Comparison of ENCODE assay signal across 21 cellular contexts in the genomic region with DNA sequence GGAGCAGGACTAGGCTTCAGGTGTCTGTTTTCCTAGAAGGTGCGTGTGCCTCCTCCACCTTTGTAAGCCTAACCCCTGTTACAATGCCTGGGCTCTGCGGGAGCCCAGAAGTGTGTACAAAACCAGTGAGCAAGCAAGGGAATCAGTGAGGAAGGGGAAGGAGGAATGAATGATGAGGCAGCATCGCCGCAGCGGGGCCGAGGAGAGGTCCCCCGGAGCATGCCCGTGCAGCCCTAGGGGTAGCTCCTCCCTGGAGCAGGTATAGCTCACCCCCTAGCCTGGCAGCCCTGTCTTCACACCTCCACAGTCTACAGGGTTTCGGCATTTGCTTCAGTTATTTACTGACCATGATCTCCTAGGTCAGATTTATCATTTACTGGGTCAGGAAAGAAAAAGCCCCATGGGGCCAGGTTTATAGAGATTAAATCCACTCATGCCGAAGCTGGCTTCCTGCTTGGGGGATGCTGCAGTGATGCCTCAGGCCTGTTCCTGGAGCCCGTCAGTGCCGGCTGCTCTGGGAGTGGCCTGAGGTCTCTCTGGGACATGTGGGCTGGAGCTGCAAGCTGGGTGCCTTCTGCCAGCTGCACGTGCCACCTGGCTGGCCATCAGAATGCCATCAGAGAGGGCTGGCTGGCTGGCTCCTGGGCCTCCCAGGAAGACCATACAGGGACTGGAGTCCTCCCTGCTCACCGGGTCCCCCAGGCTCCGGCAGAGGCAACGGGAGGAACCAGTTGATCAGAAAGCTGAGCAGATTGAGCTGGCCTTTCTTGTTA.
DNase-seq lines count a peak whose midpoint lies in the region; ATAC-seq and TF ChIP-seq lines count a peak whose summit lies in the region.
"Had no signal": no experiment of that assay in that cellular context is flagged by ENCODE, and none has a peak within 500 bp of the region (broad histone marks: within the 10 kb centered on the region; RNA-seq: fewer than 3 reads in every experiment).

No MANE protein-coding gene starts in this region.

- H3K36me3 ChIP-seq in heart left ventricle (peaks cover 0 to 14% (median 0%) of the 10 kb centered on the region in 9 donors), spleen (peaks cover 0 to 53% (median 12%) of the 10 kb centered on the region in 6 donors), gastroesophageal sphincter (no peaks in the 10 kb centered on the region)
- H3K36me3 ChIP-seq: transverse colon had no signal

- H3K9me3 ChIP-seq in heart left ventricle = peaks cover 0 to 5% (median 0%) of the 10 kb centered on the region in 12 donors
- H3K9me3 ChIP-seq in spleen = peaks cover 0 to 12% (median 9%) of the 10 kb centered on the region in 8 donors
- H3K9me3 ChIP-seq in gastroesophageal sphincter = no peaks in the 10 kb centered on the region
- H3K9me3 ChIP-seq: transverse colon had no signal

- no peak for TF ChIP-seq EP300 in gastroesophageal sphincter (IDR thresholded peaks at IDR 0.05)

- no peak for TF ChIP-seq POLR2A in heart left ventricle (IDR thresholded peaks at IDR 0.05)
- TF ChIP-seq POLR2A in spleen (IDR thresholded peaks at IDR 0.05) = no peak
- TF ChIP-seq POLR2A in gastroesophageal sphincter (IDR thresholded peaks at IDR 0.05) = no peak

- DNase-seq in COLO668 (lab: John Stamatoyannopoulos, UW; ENCODE audit: unreplicated experiment) (peak; percentile 26), NCI-H524 (lab: John Stamatoyannopoulos, UW) (peak; percentile 41 to 57), heart left ventricle (peak in 4 of 5 donors; percentile 64 to 83 (median 74)), spleen (peak; percentile 66), NOMO-1 treated with dmso at 0.1 percent for 144 hours (lab: John Stamatoyannopoulos, UW; ENCODE audit: unreplicated experiment) (no peak), NCI-H2107 (lab: John Stamatoyannopoulos, UW) (no peak)
- DNase-seq: activated B cell treated with CpG ODN at 0.5 μM for 24 hours; activated CD4-positive, alpha-beta memory T cell treated with anti-CD3 and anti-CD28 coated beads, Interleukin-2, amount 10 ng/mL, durations not matched to agents 7 days and 5 days; activated naive CD4-positive, alpha-beta T cell; AML-193; Calu3; caudate nucleus; foreskin melanocyte; kidney glomerular epithelial cell; NCI-H1105; NCI-H2081; NCI-H510A treated with DMSO at 0.1 percent for 48 hours; T-helper 2 cell; transverse colon had no signal

- intact Hi-C loops in heart left ventricle (cut with DNase I) (no loop called here), spleen (cut with DNase I; ENCODE audit: low total_unique reads) (no loop called here)

- H3K27me3 ChIP-seq in heart left ventricle (no peaks in the 10 kb centered on the region), spleen (replicated peaks in 1 of 7) (no peaks in the 10 kb centered on the region), gastroesophageal sphincter (no peaks in the 10 kb centered on the region)
- H3K27me3 ChIP-seq: transverse colon had no signal

- ATAC-seq in heart left ventricle = peak in 3 of 4 donors; percentile 6 to 56 (median 36)
- no peak for ATAC-seq in gastroesophageal sphincter
- ATAC-seq: natural killer cell treated with Interleukin-12 subunit alpha and Interleukin-12 subunit beta and Interleukin-15 and Interleukin-18, amount 100 ng/mL, for 72 hours had no signal

- peak overlapping the region in 4 of 12 donors; percentile 14 to 52 (median 29) for H3K27ac ChIP-seq in heart left ventricle
- H3K27ac ChIP-seq in spleen = peak overlapping the region in 2 of 8 donors; percentile 1 to 18
- H3K27ac ChIP-seq in gastroesophageal sphincter = no peak overlapping the region
- H3K27ac ChIP-seq: transverse colon had no signal

- H3K4me1 ChIP-seq in heart left ventricle (peaks cover 3 to 89% (median 60%) of the 10 kb centered on the region in 12 donors), spleen (peaks cover 7 to 71% (median 39%) of the 10 kb centered on the region in 6 donors), gastroesophageal sphincter (peaks cover 0 to 70% (median 20%) of the 10 kb centered on the region in 3 donors)

- H3K4me3 ChIP-seq in heart left ventricle = no peak overlapping the region
- no peak overlapping the region for H3K4me3 ChIP-seq in spleen
- no peak overlapping the region for H3K4me3 ChIP-seq in gastroesophageal sphincter
- H3K4me3 ChIP-seq: transverse colon had no signal

- WGBS in heart left ventricle, 4 donors = 61 to 64% (median 63%) methylated on average over 14 to 16 of the region's 16 CpGs
- 83 to 89% (median 87%) methylated on average over 14 to 16 of the region's 16 CpGs for WGBS in spleen, 5 donors
- 70 to 73% methylated on average over 2 to 6 of the region's 16 CpGs for WGBS in gastroesophageal sphincter (ENCODE audit: low coverage in 1 of 2), 2 donors

- TF ChIP-seq CTCF in heart left ventricle (IDR thresholded peaks at IDR 0.05) = no peak
- no peak for TF ChIP-seq CTCF in spleen (IDR thresholded peaks at IDR 0.05 in 8 of 11, conservative IDR thresholded peaks at IDR 0.05 in 3 of 11)
- TF ChIP-seq CTCF in gastroesophageal sphincter (IDR thresholded peaks at IDR 0.05) = no peak

Comparison
In these comparisons a context has a peak if more than half of its experiments do, and no peak if none do; other contexts are left out.
1. DNase-seq: peak in COLO668 (single experiment), NCI-H524 (2 of 2), heart left ventricle (4 of 5) and spleen (single experiment); none in NOMO-1 treated with dmso at 0.1 percent for 144 hours (single experiment) and NCI-H2107 (single experiment).